10 cellular contexts compared by ENCODE assay signal in the genomic region with DNA sequence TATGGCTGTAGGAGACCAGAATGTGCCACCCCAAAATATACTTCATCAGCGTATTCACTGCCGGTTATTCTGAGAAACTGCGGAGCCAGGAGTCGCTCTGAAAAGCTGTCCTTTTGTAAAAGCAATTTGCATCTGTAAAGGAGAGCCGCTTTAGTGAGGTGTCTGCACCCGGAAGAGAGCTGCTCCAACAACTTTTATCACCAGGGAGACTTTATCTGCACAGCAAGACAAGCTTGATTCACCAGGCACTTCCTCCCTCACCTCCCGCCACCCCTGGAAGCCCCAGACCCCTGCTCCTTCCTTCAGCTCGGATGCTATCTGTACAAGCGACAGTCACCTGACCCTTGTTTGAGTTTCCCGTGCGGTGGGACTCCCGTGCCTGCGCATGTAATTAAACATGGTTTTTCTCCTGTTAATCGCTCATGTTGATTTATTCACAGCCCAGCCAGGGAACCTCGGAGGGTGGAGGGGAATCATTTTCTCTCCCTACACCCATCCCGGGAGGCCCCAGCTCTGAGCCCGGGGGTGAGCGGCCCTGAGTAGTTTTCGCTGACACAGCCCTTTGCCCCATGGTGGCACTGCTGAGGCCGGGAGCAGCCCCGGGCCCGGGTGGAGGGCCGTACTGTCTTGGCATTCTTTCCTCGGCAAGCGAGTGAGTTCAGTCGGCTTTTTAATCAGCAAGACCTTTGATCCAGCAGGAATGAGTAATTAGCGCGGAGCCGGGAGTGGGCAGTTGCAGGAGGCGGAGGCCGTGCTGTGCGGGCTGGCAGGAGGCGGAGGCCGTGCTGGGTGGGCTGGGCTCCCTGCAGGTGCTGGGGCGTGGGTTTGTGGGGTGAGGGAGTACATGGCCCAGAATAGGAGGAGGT.
DNase-seq lines count a peak whose midpoint lies in the region; ATAC-seq, FAIRE-seq and TF ChIP-seq lines count a peak whose summit lies in the region.
"Had no signal": no experiment of that assay in that cellular context is flagged by ENCODE, and none has a peak within 500 bp of the region (broad histone marks: within the 10 kb centered on the region; RNA-seq: fewer than 3 reads in every experiment).

No MANE protein-coding gene starts in this region.

- peaks cover 3% of the 10 kb centered on the region for H3K27me3 Mint-ChIP-seq in activated naive CD4-positive, alpha-beta T cell treated with anti-CD3 and anti-CD28 coated beads for 36 hours (ENCODE audit: low read depth)

- no peaks in the 10 kb centered on the region for H3K36me3 Mint-ChIP-seq in activated naive CD4-positive, alpha-beta T cell treated with anti-CD3 and anti-CD28 coated beads for 36 hours (ENCODE audit: low read depth)

- TF ChIP-seq POLR2A in stomach (IDR thresholded peaks at IDR 0.05) (no peak), GM12892 (IDR thresholded peaks at IDR 0.05; ENCODE audit: low read depth, low read length) (no peak)

- no peaks in the 10 kb centered on the region for H3K36me3 ChIP-seq in stomach

- intact Hi-C loops in activated naive CD4-positive, alpha-beta T cell treated with anti-CD3 and anti-CD28 coated beads for 36 hours (cut with micrococcal nuclease), result no loop called here
- intact Hi-C loops in stomach (cut with DNase I; ENCODE audit: low total_unique reads), result no loop called here

- CTCF ChIA-PET in activated naive CD4-positive, alpha-beta T cell treated with anti-CD3 and anti-CD28 coated beads for 36 hours (lab: Charles Lee), result interaction anchor here (0.9 to 2.2 kb wide), 4 partner anchors 12 to 85 kb away, joined by 3 to 5 read pairs (median 4); no protein-coding TSS in a partner anchor

- no peak for TF ChIP-seq EP300 in stomach (IDR thresholded peaks at IDR 0.05)

- 23 to 47% (median 24%) methylated on average over 30 to 35 of the region's 35 CpGs for WGBS in stomach, 5 donors

- peaks cover 30 to 48% (median 39%) of the 10 kb centered on the region in 4 donors for H3K4me1 ChIP-seq in stomach

- FAIRE-seq in GM12892 (lab: Jason Lieb, UNC), result no peak
- no peak for FAIRE-seq in HTR-8/SVneo (lab: Jason Lieb, UNC)

- TF ChIP-seq CTCF in stomach (IDR thresholded peaks at IDR 0.05), result no peak

- H3K27me3 ChIP-seq in stomach, result peaks cover 0 to 13% (median 0%) of the 10 kb centered on the region in 3 donors

- H3K27ac ChIP-seq in stomach, result peak overlapping the region; percentile 81 to 88 (median 84)
- H3K27ac ChIP-seq: HL-60 had no signal

- no peak overlapping the region for H3K27ac Mint-ChIP-seq in activated naive CD4-positive, alpha-beta T cell treated with anti-CD3 and anti-CD28 coated beads for 36 hours

- peak overlapping the region in 1 of 4 donors; percentile 15 for H3K4me3 ChIP-seq in stomach

- peaks cover 12% of the 10 kb centered on the region for H3K4me1 Mint-ChIP-seq in activated naive CD4-positive, alpha-beta T cell treated with anti-CD3 and anti-CD28 coated beads for 36 hours (ENCODE audit: low read depth)

- no peaks in the 10 kb centered on the region for H3K9me3 Mint-ChIP-seq in activated naive CD4-positive, alpha-beta T cell treated with anti-CD3 and anti-CD28 coated beads for 36 hours

- ATAC-seq in left lobe of liver (peak; percentile 74), HG03159 (IDR thresholded peaks at IDR 0.05; ENCODE audit: unreplicated experiment) (no peak)

- peak overlapping the region; percentile 30 for H3K4me3 Mint-ChIP-seq in activated naive CD4-positive, alpha-beta T cell treated with anti-CD3 and anti-CD28 coated beads for 36 hours

- DNase-seq in activated naive CD4-positive, alpha-beta T cell treated with anti-CD3 and anti-CD28 coated beads for 36 hours, result peak; percentile 43
- DNase-seq in activated naive CD4-positive, alpha-beta T cell treated with Interleukin-2 at 50 U/mL for 16 hours, result no peak
- peak; percentile 33 for DNase-seq in activated naive CD4-positive, alpha-beta T cell treated with anti-CD3 and anti-CD28 coated beads, Interleukin-2, amount 50 U/mL, for 16 hours
- DNase-seq in left lobe of liver (ENCODE audit: low spot score) (peak; percentile 71), stomach (peak; percentile 91), GM12892 (ENCODE audit: insufficient read length) (no peak), HTR-8/SVneo (ENCODE audit: insufficient read length, low spot score) (no peak)
- DNase-seq: DND-41 had no signal

- no peaks in the 10 kb centered on the region for H3K9me3 ChIP-seq in stomach

Comparison
In these comparisons a context has a peak if more than half of its experiments do, and no peak if none do; other contexts are left out.
1. DNase-seq: peak in activated naive CD4-positive, alpha-beta T cell treated with anti-CD3 and anti-CD28 coated beads for 36 hours (single experiment), activated naive CD4-positive, alpha-beta T cell treated with anti-CD3 and anti-CD28 coated beads, Interleukin-2, amount 50 U/mL, for 16 hours (single experiment), left lobe of liver (single experiment) and stomach (single experiment); none in activated naive CD4-positive, alpha-beta T cell treated with Interleukin-2 at 50 U/mL for 16 hours (single experiment), GM12892 (single experiment) and HTR-8/SVneo (single experiment).